ENCODE assay signal across 8 cellular contexts in the genomic region with DNA sequence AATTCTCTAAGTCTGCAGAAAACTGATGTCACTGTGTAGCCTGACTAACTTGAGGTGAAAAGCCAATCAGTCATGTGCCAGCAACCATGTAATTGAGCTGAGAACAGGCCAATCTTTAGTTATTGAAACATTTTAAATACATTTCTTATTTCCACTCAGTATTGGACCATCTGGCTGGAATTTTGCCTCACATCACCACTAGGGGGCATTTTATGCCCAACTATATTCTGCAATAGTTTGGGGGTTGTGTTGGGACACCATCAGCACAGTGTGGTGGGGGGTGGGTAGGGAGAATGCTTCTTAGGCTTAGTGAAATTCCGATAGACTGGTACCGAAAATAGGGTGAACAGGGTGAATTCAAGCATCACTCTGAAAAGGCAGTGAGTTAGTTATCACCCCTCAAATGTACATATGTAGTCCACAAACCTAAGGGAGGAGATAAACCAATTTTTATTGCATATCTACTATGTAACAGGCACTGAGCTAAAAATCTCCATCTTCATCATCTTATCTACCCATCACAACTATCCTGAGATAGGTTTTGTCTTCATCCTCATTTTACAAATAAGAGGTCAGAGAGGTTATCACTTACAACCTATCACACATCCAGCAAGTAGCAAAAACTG.
A peak's percentile ranks its signal among the peaks of the same experiment; 100 is the strongest.
DNase-seq lines count a peak whose midpoint lies in the region; ATAC-seq and TF ChIP-seq lines count a peak whose summit lies in the region.

No MANE protein-coding gene starts in this region.

- ATAC-seq in HG02938 (IDR thresholded peaks at IDR 0.05; ENCODE audit: unreplicated experiment): peak; percentile 69
- no peak for ATAC-seq in stimulated activated naive CD8-positive, alpha-beta T cell treated with anti-CD3 and anti-CD28 coated beads, Interleukin-15, Interleukin-2, amounts not matched to agents 100 U/mL and 50 U/mL, for 24 hours
- ATAC-seq in HG03025 (IDR thresholded peaks at IDR 0.05; ENCODE audit: low FRiP score, unreplicated experiment): no peak

- no peak overlapping the region for H3K4me3 ChIP-seq in fibroblast of pulmonary artery (replicated peaks; ENCODE audit: low read depth, low read length)

- DNase-seq in AG08395 (ENCODE audit: low spot score) (peak; percentile 25), OCI-M1 (lab: John Stamatoyannopoulos, UW) (peak; percentile 24), fibroblast of pulmonary artery (ENCODE audit: low read depth) (peak; percentile 30), DMS114 treated with DMSO at 0.1 percent for 48 hours (lab: John Stamatoyannopoulos, UW; ENCODE audit: unreplicated experiment) (no peak)
- DNase-seq in stimulated activated naive CD8-positive, alpha-beta T cell treated with anti-CD3 and anti-CD28 coated beads, Interleukin-15, Interleukin-2, amounts not matched to agents 100 U/mL and 50 U/mL, for 24 hours: peak; percentile 10

- TF ChIP-seq CTCF in GM12874 (IDR thresholded peaks at IDR 0.05; ENCODE audit: insufficient read depth, low read depth, low read length) (peak; percentile 62), fibroblast of pulmonary artery (IDR thresholded peaks at IDR 0.05; ENCODE audit: low read length, missing control alignments) (peak; percentile 68)
